ENCODE assay signal across 24 cellular contexts in genomic region chr3:183058351-183058750, GRCh38.
"Had no signal": no experiment of that assay in that cellular context is flagged by ENCODE, and none has a peak within 500 bp of the region (broad histone marks: within the 10 kb centered on the region; RNA-seq: fewer than 3 reads in every experiment).

No MANE protein-coding gene starts in this region.

- H3K9me3 ChIP-seq: colonic mucosa, esophagus squamous epithelium, gastrocnemius medialis, heart right ventricle, left lung, lower lobe of right lung, mucosa of descending colon had no signal

- ATAC-seq: effector memory CD8-positive, alpha-beta T cell; esophagus mucosa; gastrocnemius medialis; heart right ventricle; left cardiac atrium; left lung; left ventricle myocardium superior; lower lobe of right lung; mucosa of descending colon had no signal

- H3K36me3 ChIP-seq: colonic mucosa had no signal

- H3K4me1 ChIP-seq: colonic mucosa, esophagus squamous epithelium, gastrocnemius medialis, heart right ventricle, left lung, lower lobe of right lung had no signal

- H3K27ac ChIP-seq: colonic mucosa, epithelial cell of prostate, esophagus squamous epithelium, gastrocnemius medialis, heart right ventricle, left lung, lower lobe of right lung had no signal

- FAIRE-seq: endometrium, keratinocyte had no signal

- H3K27me3 ChIP-seq: colonic mucosa, esophagus squamous epithelium, gastrocnemius medialis, heart right ventricle, left lung had no signal

- DNase-seq: colonic mucosa; cortex of kidney; effector CD8-positive, alpha-beta T cell; effector memory CD8-positive, alpha-beta T cell; endodermal cell; erythroblast; esophagus squamous epithelium; foreskin fibroblast; foreskin melanocyte; gastrocnemius medialis; glutamatergic neuron; head of caudate nucleus; heart right ventricle; hippocampal formation; left cardiac atrium; left lung; left ventricle myocardium superior; lower lobe of right lung; mucosa of descending colon; naive B cell had no signal

- H3K4me3 ChIP-seq: colonic mucosa, esophagus squamous epithelium, gastrocnemius medialis, heart right ventricle, left lung, lower lobe of right lung, mucosa of descending colon had no signal
